Comparison of ENCODE assay signal across 8 cellular contexts in the genomic region with DNA sequence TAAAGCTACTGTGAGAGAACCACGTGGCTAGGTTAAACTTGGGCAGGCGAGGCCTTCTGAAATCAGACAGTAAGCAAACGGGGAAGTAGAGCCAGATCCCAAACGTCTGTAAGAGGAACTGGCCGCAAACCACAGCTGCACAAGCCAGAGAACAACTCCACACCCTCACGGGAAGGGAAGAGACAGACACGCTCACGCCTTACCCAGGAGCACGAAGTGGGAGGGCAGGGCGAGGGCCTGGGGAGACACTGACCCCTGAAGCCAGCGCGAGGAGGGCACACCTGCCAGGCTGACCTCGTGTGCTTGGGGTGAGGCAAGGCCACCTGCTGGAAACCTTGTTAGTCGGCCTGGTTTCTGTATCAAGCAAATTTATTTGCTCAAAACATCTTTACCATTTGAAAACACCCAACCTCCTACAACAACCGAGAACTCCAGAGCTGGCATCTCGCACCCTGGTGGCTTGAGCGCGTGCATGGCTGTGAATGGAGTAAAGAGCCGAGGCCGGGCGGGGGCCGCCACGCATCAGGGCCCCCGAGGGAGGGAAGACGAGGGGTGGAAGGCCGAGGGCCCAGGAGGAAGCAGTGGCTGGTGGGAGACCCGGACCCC. TPM values are rescaled to one million over a fixed set of nuclear protein-coding genes. Genes with fewer than 3 reads are reported as not detected.
A peak's percentile ranks its signal among the peaks of the same experiment; 100 is the strongest.
DNase-seq lines count a peak whose midpoint lies in the region; ATAC-seq, FAIRE-seq and TF ChIP-seq lines count a peak whose summit lies in the region.

No MANE protein-coding gene starts in this region.

- H3K9me3 Mint-ChIP-seq in neural crest cell, result no peaks in the 10 kb centered on the region

- no peak overlapping the region for H3K27ac Mint-ChIP-seq in neural crest cell (ENCODE audit: unreplicated experiment)

- H3K27me3 Mint-ChIP-seq in neural crest cell (ENCODE audit: low read depth), result peaks cover 7% of the 10 kb centered on the region

- no peak for ATAC-seq in GM19035 (IDR thresholded peaks at IDR 0.05; ENCODE audit: unreplicated experiment)
- no peak for ATAC-seq in HG03097 (IDR thresholded peaks at IDR 0.05; ENCODE audit: low FRiP score, unreplicated experiment)

- H3K27me3 ChIP-seq in bronchial epithelial cell (ENCODE audit: control insufficient read depth, insufficient read depth, low read length), result no peaks in the 10 kb centered on the region

- H3K79me2 ChIP-seq in OCI-LY7 (ENCODE audit: insufficient read depth, low read depth, low read length), result peaks cover 2% of the 10 kb centered on the region; the same call in 1 of the 2 replicates

- peaks cover 3% of the 10 kb centered on the region for H3K36me3 Mint-ChIP-seq in neural crest cell (ENCODE audit: low read depth)

- H3K4me3 ChIP-seq in OCI-LY7 (ENCODE audit: low read depth, low read length, poor library complexity, severe bottlenecking), result no peak overlapping the region
- no peak overlapping the region for H3K4me3 ChIP-seq in bronchial epithelial cell (ENCODE audit: low read depth, low read length)

- intact Hi-C loops in OCI-LY7 (cut with micrococcal nuclease; ENCODE audit: unreplicated experiment), result no loop called here

- H2AFZ ChIP-seq in OCI-LY7 (ENCODE audit: low read length), result no peak overlapping the region

- TF ChIP-seq CTCF in GM10266 (IDR thresholded peaks at IDR 0.05; ENCODE audit: control insufficient read depth, insufficient read depth, low read depth, missing control alignments), result peak; percentile 31
- peak; percentile 45 for TF ChIP-seq CTCF in OCI-LY7 (conservative IDR thresholded peaks at IDR 0.05; ENCODE audit: low read length)
- no peak for TF ChIP-seq CTCF in bronchial epithelial cell (IDR thresholded peaks at IDR 0.05; ENCODE audit: insufficient read depth, low read length, severe bottlenecking)
- TF ChIP-seq CTCF in neural crest cell (conservative IDR thresholded peaks at IDR 0.05), result no peak

- H4K20me1 ChIP-seq in OCI-LY7 (ENCODE audit: insufficient read depth, low read length), result no peaks in the 10 kb centered on the region

- POLR2A ChIA-PET in OCI-LY7 (lab: Charles Lee), result no interaction called here

- DNase-seq in GM10266 (ENCODE audit: extremely low spot score) (no peak), OCI-LY7 (ENCODE audit: low spot score) (peak; percentile 71), bronchial epithelial cell (ENCODE audit: low read depth) (no peak), neural crest cell (ENCODE audit: low read depth, low spot score) (no peak), NCI-H748 (lab: John Stamatoyannopoulos, UW; ENCODE audit: unreplicated experiment) (no peak)
- DNase-seq in activated CD4-positive, alpha-beta T cell treated with anti-CD3 and anti-CD28 coated beads, Interleukin-2, amount 50 U/mL, for 1 hour, result no peak

- BruUV-seq in OCI-LY7 (replicated peaks; lab: Mats Ljungman, UMichigan), result TSS peak; percentile 67

- CTCF ChIA-PET in OCI-LY7 (lab: Charles Lee; ENCODE audit: unreplicated experiment), result no interaction called here

- peak overlapping the region; percentile 51 for H3K4me2 ChIP-seq in OCI-LY7 (ENCODE audit: low read length)

- peaks cover 30% of the 10 kb centered on the region for H3K4me1 ChIP-seq in OCI-LY7 (ENCODE audit: insufficient read depth, low read length, poor library complexity, severe bottlenecking)

- H3K36me3 ChIP-seq in OCI-LY7 (ENCODE audit: insufficient read depth, low read length) (peaks cover 90% of the 10 kb centered on the region), bronchial epithelial cell (ENCODE audit: control insufficient read depth, insufficient read depth, low read length) (peaks cover 11% of the 10 kb centered on the region)

- no peaks in the 10 kb centered on the region for H3K9me2 ChIP-seq in OCI-LY7 (ENCODE audit: insufficient read depth, low read length)

- H3K4me3 Mint-ChIP-seq in neural crest cell, result peak overlapping the region; percentile 28

- H3K9me3 ChIP-seq in OCI-LY7 (ENCODE audit: low read length), result no peaks in the 10 kb centered on the region

- FAIRE-seq in bronchial epithelial cell (lab: Jason Lieb, UNC), result peak; percentile 7

- H3K27ac ChIP-seq in OCI-LY7 (ENCODE audit: low read depth, low read length, poor library complexity, severe bottlenecking), result peak overlapping the region; percentile 83

- H3K4me1 Mint-ChIP-seq in neural crest cell, result no peaks in the 10 kb centered on the region

RNA-seq across cellular contexts. Expression of a gene that starts 7.3 kb away (rescaled TPM):
- total RNA-seq in OCI-LY7 (2014; rRNA removed; shearing (Covaris generic)), result 153 and 165 TPM in 2 replicates
- total RNA-seq in OCI-LY7 (2022), result 160 and 193 TPM in 2 replicates
- 57.4 and 87.1 TPM in 2 replicates for total RNA-seq in bronchial epithelial cell
- 256 and 257 TPM in 2 replicates for total RNA-seq in neural crest cell

RNA-seq across cellular contexts. Expression of a gene that starts 15.9 kb away (rescaled TPM):
- total RNA-seq in OCI-LY7 (2014; rRNA removed; shearing (Covaris generic)), result 184 and 203 TPM in 2 replicates
- total RNA-seq in OCI-LY7 (2022), result 148 and 156 TPM in 2 replicates
- total RNA-seq in bronchial epithelial cell, result 274 and 291 TPM in 2 replicates
- 300 and 313 TPM in 2 replicates for total RNA-seq in neural crest cell

RNA-seq across cellular contexts. Expression of a gene that starts 20.9 kb away (rescaled TPM):
- total RNA-seq in OCI-LY7 (2014; rRNA removed; shearing (Covaris generic)), result 132 and 135 TPM in 2 replicates
- 138 and 143 TPM in 2 replicates for total RNA-seq in OCI-LY7 (2022)
- total RNA-seq in bronchial epithelial cell, result 9.0 and 11.8 TPM in 2 replicates
- 1.6 and 1.7 TPM in 2 replicates for total RNA-seq in neural crest cell

RNA-seq across cellular contexts. Expression of a gene that starts 48.0 kb away (rescaled TPM):
- 22.5 and 43.3 TPM in 2 replicates for total RNA-seq in OCI-LY7 (2014; rRNA removed; shearing (Covaris generic))
- total RNA-seq in OCI-LY7 (2022) (66.6 and 74.4 TPM in 2 replicates), bronchial epithelial cell (6.8 and 13.8 TPM in 2 replicates), neural crest cell (12.8 and 16.3 TPM in 2 replicates)

Comparison
In these comparisons a context has a peak if more than half of its experiments do, and no peak if none do; other contexts are left out.
1. CTCF ChIP-seq: peak in GM10266 (single experiment) and OCI-LY7 (single experiment); none in bronchial epithelial cell (single experiment) and neural crest cell (single experiment).
2. RNA of a gene that starts 20.9 kb away (total RNA-seq): 132 to 143 TPM in OCI-LY7; 9.0 to 11.8 TPM in bronchial epithelial cell and 1.6 to 1.7 TPM in neural crest cell; every median in the first group is over 10 times any median in the second.